Comparison of ENCODE assay signal across 1 cellular context in genomic region chr2:240933048-240933965, GRCh38.
TF ChIP-seq lines count a peak whose summit lies in the region.

No MANE protein-coding gene starts in this region.

TF ChIP-seq in HepG2, 621 proteins besides CTCF, POLR2A, EP300 and RAD21:
- TF ChIP-seq EZH2 (conservative IDR thresholded peaks at IDR 0.05; ENCODE audit: low read depth, low read length) (peak; percentile 29; the same call in 1 of the 2 replicates), ZFX (CRISPR knock-in tag; IDR thresholded peaks at IDR 0.05; ENCODE audit: low read depth) (no peak), DR1 (CRISPR knock-in tag; IDR thresholded peaks at IDR 0.05) (no peak)
